16 cellular contexts compared by ENCODE assay signal in genomic region chr13:110542311-110542796, GRCh38. TPM values are rescaled to one million over a fixed set of nuclear protein-coding genes. Genes with fewer than 3 reads are reported as not detected.
DNase-seq lines count a peak whose midpoint lies in the region; ATAC-seq and TF ChIP-seq lines count a peak whose summit lies in the region.
"Had no signal": no experiment of that assay in that cellular context is flagged by ENCODE, and none has a peak within 500 bp of the region (broad histone marks: within the 10 kb centered on the region; RNA-seq: fewer than 3 reads in every experiment).

No MANE protein-coding gene starts in this region.

- peaks cover 2% of the 10 kb centered on the region for H3K9me3 Mint-ChIP-seq in chondrocyte (ENCODE audit: low read depth)
- H3K9me3 Mint-ChIP-seq: CD4-positive, alpha-beta T cell had no signal

- intact Hi-C loops in left ventricle myocardium superior (cut with micrococcal nuclease) (no loop called here), Right ventricle myocardium inferior (cut with DNase I) (no loop called here), transverse colon (cut with DNase I; ENCODE audit: low total_unique reads) (no loop called here)

- peak overlapping the region; percentile 27 for H3K27ac ChIP-seq in muscle layer of duodenum (ENCODE audit: low read length)
- H3K27ac ChIP-seq in transverse colon, result peak overlapping the region in 3 of 4 donors; percentile 47 to 82 (median 68)
- H3K27ac ChIP-seq: SK-N-MC had no signal

- in situ Hi-C loops in transverse colon (cut with MboI; ENCODE audit: low pct_ligation_motif_present in 1 of 4, low pct_unique_long_range_greater_than_20kb in 1 of 4, low sequenced_read_pairs in 3 of 4), result no loop called here

- peak; percentile 17 for ATAC-seq in left ventricle myocardium superior
- ATAC-seq in Right ventricle myocardium inferior, result no peak
- ATAC-seq in GM18907 (IDR thresholded peaks at IDR 0.05; ENCODE audit: unreplicated experiment), result no peak

- peaks cover 9 to 20% of the 10 kb centered on the region in 2 donors for H3K4me1 ChIP-seq in muscle layer of duodenum (ENCODE audit: control insufficient read depth in 1 of 2, insufficient read depth in 2 of 2, low read length in 2 of 2)
- peaks cover 16 to 59% (median 41%) of the 10 kb centered on the region in 4 donors for H3K4me1 ChIP-seq in transverse colon

- H3K27ac Mint-ChIP-seq in chondrocyte (ENCODE audit: unreplicated experiment), result peak overlapping the region; percentile 9
- H3K27ac Mint-ChIP-seq: CD4-positive, alpha-beta T cell had no signal

- no peak overlapping the region for H3K4me3 Mint-ChIP-seq in chondrocyte (ENCODE audit: unreplicated experiment)
- H3K4me3 Mint-ChIP-seq: CD4-positive, alpha-beta T cell had no signal

- no peaks in the 10 kb centered on the region for H3K27me3 Mint-ChIP-seq in chondrocyte (ENCODE audit: low read depth)
- H3K27me3 Mint-ChIP-seq: CD4-positive, alpha-beta T cell had no signal

- no peaks in the 10 kb centered on the region for H3K9me3 ChIP-seq in muscle layer of duodenum (ENCODE audit: control insufficient read depth in 1 of 2, low read length in 2 of 2)
- no peaks in the 10 kb centered on the region for H3K9me3 ChIP-seq in transverse colon

- H3K4me3 ChIP-seq in muscle layer of duodenum (ENCODE audit: low read depth in 1 of 2, low read length in 2 of 2), result no peak overlapping the region
- no peak overlapping the region for H3K4me3 ChIP-seq in transverse colon
- H3K4me3 ChIP-seq: SK-N-MC had no signal

- DNase-seq in left ventricle myocardium superior (no peak), Right ventricle myocardium inferior (ENCODE audit: missing footprints) (no peak), chondrocyte (ENCODE audit: low spot score) (no peak), transverse colon (no peak), SIG-M5 treated with dmso at 0.1 percent for 504 hours (lab: John Stamatoyannopoulos, UW; ENCODE audit: unreplicated experiment) (no peak)
- DNase-seq in activated CD8-positive, alpha-beta memory T cell treated with anti-CD3 and anti-CD28 coated beads for 24 hours, result no peak
- DNase-seq: AML-193; CD4-positive, alpha-beta T cell; Karpas-422; NCI-H1417; NCI-H2029 treated with DMSO at 0.1 percent for 48 hours; NCI-H2227 treated with DMSO at 0.1 percent for 48 hours; NCI-H69 had no signal

- 57 to 74% methylated on average over 5 to 6 of the region's 6 CpGs for WGBS in transverse colon (ENCODE audit: low coverage in 1 of 2), 2 donors

- TF ChIP-seq CTCF in chondrocyte (IDR thresholded peaks at IDR 0.05) (no peak), transverse colon (IDR thresholded peaks at IDR 0.05) (no peak)

- H3K36me3 ChIP-seq in muscle layer of duodenum (ENCODE audit: control insufficient read depth in 1 of 2, insufficient read depth in 2 of 2, low read length in 2 of 2), result no peaks in the 10 kb centered on the region
- H3K36me3 ChIP-seq in transverse colon, result no peaks in the 10 kb centered on the region

- H3K36me3 Mint-ChIP-seq in chondrocyte (ENCODE audit: low read depth), result peaks cover 5% of the 10 kb centered on the region

- TF ChIP-seq POLR2A in transverse colon (IDR thresholded peaks at IDR 0.05), result no peak

- TF ChIP-seq EP300 in transverse colon (IDR thresholded peaks at IDR 0.05; ENCODE audit: low read depth), result no peak

- no peaks in the 10 kb centered on the region for H3K27me3 ChIP-seq in muscle layer of duodenum (ENCODE audit: low read depth, low read length)
- H3K27me3 ChIP-seq in transverse colon, result no peaks in the 10 kb centered on the region

- peaks cover 46% of the 10 kb centered on the region for H3K4me1 Mint-ChIP-seq in chondrocyte (ENCODE audit: low read depth)

RNA-seq across cellular contexts. Expression of gene RAB20, which starts 19.2 kb away (rescaled TPM):
- total RNA-seq in left ventricle myocardium superior (10.3 TPM), Right ventricle myocardium inferior (10.5 TPM), chondrocyte (3.6 to 7.8 TPM (median 6.3 TPM) in 3 replicates), transverse colon (10 to 100 TPM; 12.5 to 66.2 (median 54.1) TPM)
